In the genomic region with DNA sequence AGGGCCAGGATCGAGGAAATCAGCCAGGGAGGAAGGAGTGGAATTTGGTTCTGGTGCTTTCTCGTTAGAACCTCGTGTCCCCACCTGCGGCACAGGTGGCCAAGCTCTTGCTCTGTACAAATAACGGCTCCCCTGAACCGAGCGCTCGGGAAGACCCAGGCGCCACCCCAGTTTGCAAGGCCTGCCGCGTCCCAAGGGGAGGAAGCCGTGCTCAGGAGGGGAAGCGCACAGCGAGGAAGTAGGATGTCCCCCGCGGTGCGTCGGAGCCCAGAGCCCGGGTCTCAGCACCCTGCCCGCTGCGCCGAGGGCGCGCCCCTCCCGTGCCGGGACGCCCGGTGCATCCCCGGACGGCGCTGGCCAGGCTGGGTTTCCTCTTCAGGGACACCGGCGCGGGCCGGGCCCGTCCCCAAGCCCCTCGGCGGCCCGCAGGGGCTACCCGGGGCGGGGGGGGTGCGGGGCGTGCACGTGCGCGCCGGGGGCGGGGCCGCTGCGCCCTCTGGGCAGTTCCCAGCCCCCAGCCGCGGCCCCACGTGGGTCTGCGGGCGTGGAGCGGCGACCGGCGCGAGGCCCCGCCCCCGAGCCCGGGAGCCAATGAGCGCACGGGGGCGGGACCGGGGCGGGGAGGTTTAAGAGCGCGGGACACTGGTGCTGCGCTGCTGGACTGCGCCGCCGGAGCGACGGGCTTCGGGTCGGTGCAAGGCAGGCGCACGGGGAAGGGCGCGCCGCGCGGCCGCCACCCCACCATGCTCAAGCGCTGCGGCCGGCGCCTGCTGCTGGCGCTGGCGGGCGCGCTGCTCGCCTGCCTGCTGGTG, we compare ENCODE assay signal across 8 cellular contexts. TPM values are rescaled to one million over a fixed set of nuclear protein-coding genes. Genes with fewer than 3 reads are reported as not detected.
DNase-seq lines count a peak whose midpoint lies in the region; ATAC-seq and TF ChIP-seq lines count a peak whose summit lies in the region.

A gene with protein sequence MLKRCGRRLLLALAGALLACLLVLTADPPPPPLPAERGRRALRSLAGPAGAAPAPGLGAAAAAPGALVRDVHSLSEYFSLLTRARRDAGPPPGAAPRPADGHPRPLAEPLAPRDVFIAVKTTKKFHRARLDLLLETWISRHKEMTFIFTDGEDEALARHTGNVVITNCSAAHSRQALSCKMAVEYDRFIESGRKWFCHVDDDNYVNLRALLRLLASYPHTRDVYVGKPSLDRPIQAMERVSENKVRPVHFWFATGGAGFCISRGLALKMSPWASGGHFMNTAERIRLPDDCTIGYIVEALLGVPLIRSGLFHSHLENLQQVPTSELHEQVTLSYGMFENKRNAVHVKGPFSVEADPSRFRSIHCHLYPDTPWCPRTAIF (plus strand): TSS at position 656 of the 812 bp plus-strand sequence. CDS start 88 bp downstream, at position 744.

- POLR2A ChIA-PET in AG04449 (lab: Yijun Ruan, JAX), result no interaction called here
- POLR2A ChIA-PET in activated B cell treated with CpG ODN at 0.5 μM for 24 hours (lab: Charles Lee), result interaction anchor here (0.6 to 6.9 kb wide), 10 partner anchors 9 to 119 kb away, joined by 3 to 240 read pairs (median 6); a partner anchor contains a TSS

- ATAC-seq in GM18868 (IDR thresholded peaks at IDR 0.05; ENCODE audit: unreplicated experiment), result peak; percentile 81
- peak; percentile 69 for ATAC-seq in HG03097 (IDR thresholded peaks at IDR 0.05; ENCODE audit: low FRiP score, unreplicated experiment)
- ATAC-seq in activated B cell treated with CpG ODN at 0.5 μM for 24 hours (ENCODE audit: low read depth), result peak; percentile 75

- peaks cover 49% of the 10 kb centered on the region for H3K4me1 Mint-ChIP-seq in activated B cell treated with CpG ODN at 0.5 μM for 24 hours

- H3K27ac Mint-ChIP-seq in activated B cell treated with CpG ODN at 0.5 μM for 24 hours, result peak within 1 kb of the TSS; percentile 87

- H3K4me3 Mint-ChIP-seq in activated B cell treated with CpG ODN at 0.5 μM for 24 hours, result peak within 1 kb of the TSS; percentile 96

- H3K27ac ChIP-seq in caudate nucleus (ENCODE audit: low read depth, low read length), result no peak within 1 kb of the TSS

- DNase-seq in AG04449 (ENCODE audit: low read depth, low spot score) (peak; percentile 12), NCI-H2227 (lab: John Stamatoyannopoulos, UW; ENCODE audit: unreplicated experiment) (peak; percentile 92), activated B cell treated with CpG ODN at 0.5 μM for 24 hours (peak; percentile 94), caudate nucleus (lab: John Stamatoyannopoulos, UW) (peak in 56 of 61 donors; percentile 27 to 92 (median 76)), islet precursor cell (peak; percentile 92)
- DNase-seq in stimulated activated CD4-positive, alpha-beta T cell treated with anti-CD3 and anti-CD28 coated beads, Interleukin-12 subunit alpha, Interleukin-12 subunit beta, amount 100 ng/mL, for 4 hours, result peak; percentile 86

- peak within 1 kb of the TSS; percentile 57 for H3K4me3 ChIP-seq in AG04449 (ENCODE audit: low read depth, low read length)

- no peaks in the 10 kb centered on the region for H3K27me3 Mint-ChIP-seq in activated B cell treated with CpG ODN at 0.5 μM for 24 hours

- CTCF ChIA-PET in AG04449 (lab: Yijun Ruan, JAX) (interaction anchor here (1.7 kb wide), 1 partner anchor 11 kb away, joined by 5 read pairs; no protein-coding TSS in a partner anchor), activated B cell treated with CpG ODN at 0.5 μM for 24 hours (lab: Charles Lee) (interaction anchor here (1.3 kb wide), 1 partner anchor 8 kb away, joined by 8 read pairs; no protein-coding TSS in a partner anchor)

- H3K36me3 Mint-ChIP-seq in activated B cell treated with CpG ODN at 0.5 μM for 24 hours (ENCODE audit: low read depth), result peaks cover 25% of the 10 kb centered on the region

- no peaks in the 10 kb centered on the region for H3K9me3 Mint-ChIP-seq in activated B cell treated with CpG ODN at 0.5 μM for 24 hours

- intact Hi-C loops in activated B cell treated with CpG ODN at 0.5 μM for 24 hours (cut with micrococcal nuclease), result loop anchor here (1.0 to 2.0 kb wide), 4 partner anchors 8 to 165 kb away; a partner anchor contains a TSS

- TF ChIP-seq CTCF in AG04449 (IDR thresholded peaks at IDR 0.05; ENCODE audit: insufficient read depth, low read length, missing control alignments), result no peak
- TF ChIP-seq CTCF in activated B cell treated with CpG ODN at 0.5 μM for 24 hours (IDR thresholded peaks at IDR 0.05), result no peak

RNA-seq across cellular contexts. Expression of the gene that starts here (rescaled TPM):
- 87.4 and 95.8 TPM in 2 replicates for total RNA-seq in activated B cell treated with CpG ODN at 0.5 μM for 24 hours

Comparison
In these comparisons a context has a peak if more than half of its experiments do, and no peak if none do; other contexts are left out.
1. DNase-seq: peak in every context shown above with its lines; median percentile 94 in activated B cell treated with CpG ODN at 0.5 μM for 24 hours; 92 in NCI-H2227; 92 in islet precursor cell; 86 in stimulated activated CD4-positive, alpha-beta T cell treated with anti-CD3 and anti-CD28 coated beads, Interleukin-12 subunit alpha, Interleukin-12 subunit beta, amount 100 ng/mL, for 4 hours; 76 in caudate nucleus; 12 in AG04449.